In genomic region chr19:16325671-16326400, GRCh38 we compare ENCODE assay signal across 1 cellular context.
TF ChIP-seq lines count a peak whose summit lies in the region.

No MANE protein-coding gene starts in this region.

TF ChIP-seq in H1, 55 proteins besides CTCF, POLR2A, EP300 and RAD21:
- no peak for TF ChIP-seq SAP30 (IDR thresholded peaks at IDR 0.05; ENCODE audit: insufficient read depth, insufficient replicate concordance, low read length)
- TF ChIP-seq MAFK (IDR thresholded peaks at IDR 0.05; ENCODE audit: low read depth, low read length): no peak
- TF ChIP-seq SIN3A (conservative IDR thresholded peaks at IDR 0.05 in 1 of 2, IDR thresholded peaks at IDR 0.05 in 1 of 2; ENCODE audit: low read depth in 1 of 2, low read length in 2 of 2): 0 out of 4 replicates have a peak, but pooled peaks of 1 of the 2 experiments have one; percentile 7
- TF ChIP-seq TAF1 (IDR thresholded peaks at IDR 0.05; ENCODE audit: low read depth, low read length): 0 out of 2 replicates have a peak, but pooled peaks have one; percentile 26
- TF ChIP-seq JUN (IDR thresholded peaks at IDR 0.05; ENCODE audit: low read depth, low read length): no peak
- no peak for TF ChIP-seq RFX5 (IDR thresholded peaks at IDR 0.05; ENCODE audit: borderline replicate concordance, low read depth, low read length)
- 0 out of 2 replicates have a peak, but pooled peaks have one; percentile 18 for TF ChIP-seq NRF1 (IDR thresholded peaks at IDR 0.05; ENCODE audit: low read depth, low read length)
- TF ChIP-seq, protein P1, sequence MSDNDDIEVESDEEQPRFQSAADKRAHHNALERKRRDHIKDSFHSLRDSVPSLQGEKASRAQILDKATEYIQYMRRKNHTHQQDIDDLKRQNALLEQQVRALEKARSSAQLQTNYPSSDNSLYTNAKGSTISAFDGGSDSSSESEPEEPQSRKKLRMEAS (IDR thresholded peaks at IDR 0.05): peak; percentile 54; the same call in 1 of the 2 replicates
- TF ChIP-seq GTF2F1 (IDR thresholded peaks at IDR 0.05; ENCODE audit: borderline replicate concordance, low read depth, low read length): no peak
- TF ChIP-seq POLR2AphosphoS5 (IDR thresholded peaks at IDR 0.05; ENCODE audit: low read depth, low read length): 0 out of 2 replicates have a peak, but pooled peaks have one; percentile 26
- no peak for TF ChIP-seq TAF7 (optimal IDR thresholded peaks at IDR 0.05; ENCODE audit: borderline replicate concordance, low read depth, low read length)
- TF ChIP-seq RBBP5 (IDR thresholded peaks at IDR 0.05; ENCODE audit: borderline replicate concordance, low read depth, low read length): peak; percentile 81
- no peak for TF ChIP-seq SP1 (IDR thresholded peaks at IDR 0.05; ENCODE audit: low read depth, low read length)
- 0 out of 2 replicates have a peak, but pooled peaks have one; percentile 6 for TF ChIP-seq CREB1 (IDR thresholded peaks at IDR 0.05)
- no peak for TF ChIP-seq SP2 (IDR thresholded peaks at IDR 0.05; ENCODE audit: low read length)
